In genomic region chr16:12729448-12729847, GRCh38 we compare ENCODE assay signal across 14 cellular contexts.
DNase-seq lines count a peak whose midpoint lies in the region; ATAC-seq and TF ChIP-seq lines count a peak whose summit lies in the region.
"Had no signal": no experiment of that assay in that cellular context is flagged by ENCODE, and none has a peak within 500 bp of the region (broad histone marks: within the 10 kb centered on the region; RNA-seq: fewer than 3 reads in every experiment).

No MANE protein-coding gene starts in this region.

- H3K27ac Mint-ChIP-seq in HFFc6 (peak overlapping the region; percentile 84), endothelial cell (ENCODE audit: unreplicated experiment) (no peak overlapping the region)
- H3K27ac Mint-ChIP-seq: activated naive CD8-positive, alpha-beta T cell treated with anti-CD3 and anti-CD28 coated beads, Interleukin-2, amount 10 ng/mL, durations not matched to agents 7 days and 5 days had no signal

- WGBS in mammary epithelial cell (ENCODE audit: low coverage, missing lambda C conversion rate), result 50% methylated on average over 4 of the region's 4 CpGs

- no peaks in the 10 kb centered on the region for H3K27me3 ChIP-seq in mammary epithelial cell (ENCODE audit: insufficient read depth, low read length)
- H3K27me3 ChIP-seq in foreskin keratinocyte, result no peaks in the 10 kb centered on the region
- H3K27me3 ChIP-seq: Peyer's patch had no signal

- ATAC-seq in foreskin keratinocyte, result no peak
- ATAC-seq in HG02938 (IDR thresholded peaks at IDR 0.05; ENCODE audit: unreplicated experiment), result no peak

- H3K4me1 Mint-ChIP-seq in HFFc6 (ENCODE audit: low read depth) (peaks cover 38% of the 10 kb centered on the region), endothelial cell (ENCODE audit: unreplicated experiment) (no peaks in the 10 kb centered on the region)
- H3K4me1 Mint-ChIP-seq: CD8-positive, alpha-beta memory T cell had no signal

- H3K36me3 Mint-ChIP-seq in HFFc6 (ENCODE audit: low read depth), result peaks cover 37% of the 10 kb centered on the region
- peaks cover 9% of the 10 kb centered on the region for H3K36me3 Mint-ChIP-seq in endothelial cell (ENCODE audit: low read depth, unreplicated experiment)

- intact Hi-C loops in mammary epithelial cell (cut with micrococcal nuclease), result no loop called here

- no peak overlapping the region for H3K9ac ChIP-seq in mammary epithelial cell (ENCODE audit: insufficient read depth, low read length)

- peaks cover 2% of the 10 kb centered on the region for H3K27me3 Mint-ChIP-seq in HFFc6 (ENCODE audit: insufficient read depth)
- no peaks in the 10 kb centered on the region for H3K27me3 Mint-ChIP-seq in endothelial cell (ENCODE audit: unreplicated experiment)
- H3K27me3 Mint-ChIP-seq: activated naive CD8-positive, alpha-beta T cell treated with anti-CD3 and anti-CD28 coated beads, Interleukin-2, amount 10 ng/mL, durations not matched to agents 7 days and 5 days; CD8-positive, alpha-beta memory T cell had no signal

- H4K20me1 ChIP-seq in mammary epithelial cell (ENCODE audit: insufficient read depth, low read length), result no peaks in the 10 kb centered on the region

- BruUV-seq in mammary epithelial cell (replicated peaks; lab: Mats Ljungman, UMichigan), result no TSS peak

- dilution Hi-C loops in mammary epithelial cell (cut with HindIII; ENCODE audit: low sequenced_read_pairs), result no loop called here

- H3K36me3 ChIP-seq in mammary epithelial cell (ENCODE audit: insufficient read depth, low read length), result no peaks in the 10 kb centered on the region

- H3K9me3 Mint-ChIP-seq in HFFc6 (peaks cover 27% of the 10 kb centered on the region), endothelial cell (ENCODE audit: unreplicated experiment) (no peaks in the 10 kb centered on the region)

- H3K4me3 ChIP-seq in AG10803 (ENCODE audit: low read length), result peak overlapping the region; percentile 8; the same call in 1 of the 2 replicates
- H3K4me3 ChIP-seq in mammary epithelial cell (replicated peaks in 1 of 3; ENCODE audit: insufficient read depth in 1 of 3, low read depth in 2 of 3, low read length in 3 of 3), result no peak overlapping the region
- H3K4me3 ChIP-seq: Peyer's patch had no signal

- H3K4me3 Mint-ChIP-seq in HFFc6 (peak overlapping the region; percentile 60), endothelial cell (ENCODE audit: unreplicated experiment) (no peak overlapping the region)
- H3K4me3 Mint-ChIP-seq: activated naive CD8-positive, alpha-beta T cell treated with anti-CD3 and anti-CD28 coated beads, Interleukin-2, amount 10 ng/mL, durations not matched to agents 7 days and 5 days; CD8-positive, alpha-beta memory T cell had no signal

- H3K79me2 ChIP-seq in mammary epithelial cell (ENCODE audit: insufficient read depth, low read length), result no peaks in the 10 kb centered on the region

- H3K4me1 ChIP-seq in mammary epithelial cell (ENCODE audit: insufficient read depth, low read length) (no peaks in the 10 kb centered on the region), foreskin keratinocyte (no peaks in the 10 kb centered on the region)
- H3K4me1 ChIP-seq: Peyer's patch had no signal

- no peak overlapping the region for H2AFZ ChIP-seq in mammary epithelial cell (ENCODE audit: low read depth, low read length)

- H3K27ac ChIP-seq in mammary epithelial cell (ENCODE audit: insufficient read depth, low read depth, low read length), result no peak overlapping the region
- no peak overlapping the region for H3K27ac ChIP-seq in foreskin keratinocyte
- H3K27ac ChIP-seq: HL-60, Peyer's patch had no signal

- in situ Hi-C loops in mammary epithelial cell (cut with MboI; ENCODE audit: low sequenced_read_pairs in 2 of 2), result no loop called here

- no peak for TF ChIP-seq CTCF in AG10803 (conservative IDR thresholded peaks at IDR 0.05; ENCODE audit: low read length)
- no peak for TF ChIP-seq CTCF in HFFc6 (IDR thresholded peaks at IDR 0.05)
- TF ChIP-seq CTCF in mammary epithelial cell (conservative IDR thresholded peaks at IDR 0.05 in 1 of 2, IDR thresholded peaks at IDR 0.05 in 1 of 2; ENCODE audit: extremely low read depth in 1 of 2, insufficient read depth in 1 of 2, low read depth in 1 of 2, low read length in 2 of 2), result no peak
- TF ChIP-seq CTCF in foreskin keratinocyte (conservative IDR thresholded peaks at IDR 0.05), result no peak
- no peak for TF ChIP-seq CTCF in endothelial cell (IDR thresholded peaks at IDR 0.05; ENCODE audit: unreplicated experiment)

- CTCF ChIA-PET in mammary epithelial cell (lab: Charles Lee; ENCODE audit: low non-redundant PET), result no interaction called here

- DNase-seq in AG10803 (ENCODE audit: low read depth), result peak; percentile 69
- peak; percentile 70 for DNase-seq in HFFc6
- peak; percentile 52 for DNase-seq in mammary epithelial cell
- peak; percentile 28 for DNase-seq in myocyte (ENCODE audit: low read depth)
- DNase-seq in 8988T, result no peak
- DNase-seq in foreskin keratinocyte, result no peak
- no peak for DNase-seq in endothelial cell (ENCODE audit: low spot score)
- DNase-seq: activated naive CD8-positive, alpha-beta T cell treated with anti-CD3 and anti-CD28 coated beads, Interleukin-2, amount 10 ng/mL, durations not matched to agents 7 days and 5 days; CD8-positive, alpha-beta memory T cell; Peyer's patch; stimulated activated naive CD4-positive, alpha-beta T cell treated with Interleukin-2 at 50 U/mL for 16 hours; T1000 had no signal

- H3K4me2 ChIP-seq in mammary epithelial cell (ENCODE audit: insufficient read depth, low read depth, low read length), result no peak overlapping the region

- H3K9me3 ChIP-seq in mammary epithelial cell (replicated peaks; ENCODE audit: insufficient read depth, low read length), result peaks cover 9% of the 10 kb centered on the region

Comparison
In these comparisons a context has a peak if more than half of its experiments do, and no peak if none do; other contexts are left out.
1. DNase-seq: peak in AG10803 (single experiment), HFFc6 (single experiment), mammary epithelial cell (single experiment) and myocyte (single experiment); none in 8988T (single experiment), foreskin keratinocyte (0 of 2) and endothelial cell (single experiment).